9 cellular contexts compared by ENCODE assay signal in the genomic region with DNA sequence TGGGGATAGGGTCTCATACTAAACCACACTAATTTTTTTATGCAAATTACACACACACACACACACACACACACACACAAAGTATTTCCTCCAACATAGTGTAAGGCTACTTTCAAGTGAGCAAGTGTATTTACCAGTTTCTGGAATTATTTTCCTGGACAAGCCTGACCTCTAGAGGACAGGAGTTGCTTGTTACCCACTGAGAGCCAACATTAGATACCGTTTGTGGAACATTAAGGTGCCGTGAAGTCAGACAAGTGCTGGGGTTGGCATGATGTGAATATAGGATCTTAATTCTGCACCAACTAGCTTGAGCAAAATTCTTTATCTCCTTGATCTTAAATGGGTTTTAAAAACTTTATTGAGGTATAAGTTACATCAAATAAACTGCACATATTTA. TPM values are rescaled to one million over a fixed set of nuclear protein-coding genes. Genes with fewer than 3 reads are reported as not detected.
A peak's percentile ranks its signal among the peaks of the same experiment; 100 is the strongest.
DNase-seq lines count a peak whose midpoint lies in the region; ATAC-seq and TF ChIP-seq lines count a peak whose summit lies in the region.
"Had no signal": no experiment of that assay in that cellular context is flagged by ENCODE, and none has a peak within 500 bp of the region (broad histone marks: within the 10 kb centered on the region; RNA-seq: fewer than 3 reads in every experiment).

No MANE protein-coding gene starts in this region.

- no peaks in the 10 kb centered on the region for H3K9me3 Mint-ChIP-seq in HFFc6
- H3K9me3 Mint-ChIP-seq: CD4-positive, CD25-positive, alpha-beta regulatory T cell had no signal

- no peak for ATAC-seq in GM18498 (IDR thresholded peaks at IDR 0.05; ENCODE audit: unreplicated experiment)

- peak; percentile 81 to 85 for TF ChIP-seq RAD21 in liver (IDR thresholded peaks at IDR 0.05)

- no peak overlapping the region for H3K9ac ChIP-seq in liver (ENCODE audit: low read depth in 1 of 2, low read length in 2 of 2)

- 2% methylated on average over 2 of the region's 2 CpGs for WGBS in liver

- in situ Hi-C loops in astrocyte of the spinal cord (cut with HindIII; ENCODE audit: low sequenced_read_pairs) = no loop called here

- no peaks in the 10 kb centered on the region for H3K36me3 Mint-ChIP-seq in HFFc6 (ENCODE audit: low read depth)
- H3K36me3 Mint-ChIP-seq: CD4-positive, CD25-positive, alpha-beta regulatory T cell had no signal

- H3K9me3 ChIP-seq in liver (ENCODE audit: control insufficient read depth in 4 of 4, low read length in 3 of 4) = no peaks in the 10 kb centered on the region

- no peak overlapping the region for H3K4me3 ChIP-seq in astrocyte of the spinal cord (ENCODE audit: low read depth, low read length)
- H3K4me3 ChIP-seq in liver (ENCODE audit: low read depth in 1 of 3, low read length in 3 of 3) = no peak overlapping the region

- H3K27ac ChIP-seq in liver (ENCODE audit: low read depth in 1 of 2, low read length in 2 of 2) = no peak overlapping the region

- H3K4me3 Mint-ChIP-seq in HFFc6 = no peak overlapping the region
- H3K4me3 Mint-ChIP-seq: CD4-positive, CD25-positive, alpha-beta regulatory T cell had no signal

- no peaks in the 10 kb centered on the region; the same call in 1 of the 2 replicates for H3K27me3 Mint-ChIP-seq in HFFc6 (ENCODE audit: insufficient read depth)

- H3K27ac Mint-ChIP-seq in HFFc6 = no peak overlapping the region; the same call in 1 of the 2 replicates
- H3K27ac Mint-ChIP-seq: CD4-positive, CD25-positive, alpha-beta regulatory T cell had no signal

- H3K36me3 ChIP-seq in liver (ENCODE audit: control insufficient read depth in 4 of 4, insufficient read depth in 3 of 4, low read depth in 1 of 4, low read length in 3 of 4) = no peaks in the 10 kb centered on the region

- TF ChIP-seq CTCF in HFFc6 (IDR thresholded peaks at IDR 0.05) (peak; percentile 82), astrocyte of the spinal cord (IDR thresholded peaks at IDR 0.05; ENCODE audit: low read depth, low read length) (peak; percentile 67), liver (IDR thresholded peaks at IDR 0.05; ENCODE audit: low read depth, low read length, missing input control) (peak; percentile 63)

- no peaks in the 10 kb centered on the region for H3K4me1 ChIP-seq in liver (ENCODE audit: control insufficient read depth in 4 of 4, insufficient read depth in 4 of 4, low read length in 3 of 4)

- DNase-seq in NCI-H2081 (lab: John Stamatoyannopoulos, UW) = peak; percentile 53 to 66
- no peak for DNase-seq in NCI-H2081 treated with DMSO at 0.1 percent for 48 hours (lab: John Stamatoyannopoulos, UW)
- peak; percentile 72 for DNase-seq in HFFc6
- peak; percentile 75 for DNase-seq in NCI-H2227 treated with DMSO at 0.1 percent for 48 hours (lab: John Stamatoyannopoulos, UW)
- DNase-seq in astrocyte of the spinal cord (ENCODE audit: low read depth, low spot score) = peak; percentile 72
- DNase-seq in cerebellum (ENCODE audit: low spot score) = no peak

- peaks cover 63% of the 10 kb centered on the region for H3K4me1 Mint-ChIP-seq in HFFc6 (ENCODE audit: low read depth)
- H3K4me1 Mint-ChIP-seq: CD4-positive, CD25-positive, alpha-beta regulatory T cell had no signal

- H3K27me3 ChIP-seq in liver (ENCODE audit: control insufficient read depth in 4 of 4, insufficient read depth in 4 of 4, low read length in 3 of 4) = no peaks in the 10 kb centered on the region

TF ChIP-seq in liver, 16 proteins besides CTCF, POLR2A, EP300 and RAD21:
- TF ChIP-seq TAF1 (conservative IDR thresholded peaks at IDR 0.05) (no peak), FOXA1 (IDR thresholded peaks at IDR 0.05) (no peak), HNF4G (IDR thresholded peaks at IDR 0.05) (no peak), RXRA (IDR thresholded peaks at IDR 0.05) (no peak)
- TF ChIP-seq, protein P1, sequence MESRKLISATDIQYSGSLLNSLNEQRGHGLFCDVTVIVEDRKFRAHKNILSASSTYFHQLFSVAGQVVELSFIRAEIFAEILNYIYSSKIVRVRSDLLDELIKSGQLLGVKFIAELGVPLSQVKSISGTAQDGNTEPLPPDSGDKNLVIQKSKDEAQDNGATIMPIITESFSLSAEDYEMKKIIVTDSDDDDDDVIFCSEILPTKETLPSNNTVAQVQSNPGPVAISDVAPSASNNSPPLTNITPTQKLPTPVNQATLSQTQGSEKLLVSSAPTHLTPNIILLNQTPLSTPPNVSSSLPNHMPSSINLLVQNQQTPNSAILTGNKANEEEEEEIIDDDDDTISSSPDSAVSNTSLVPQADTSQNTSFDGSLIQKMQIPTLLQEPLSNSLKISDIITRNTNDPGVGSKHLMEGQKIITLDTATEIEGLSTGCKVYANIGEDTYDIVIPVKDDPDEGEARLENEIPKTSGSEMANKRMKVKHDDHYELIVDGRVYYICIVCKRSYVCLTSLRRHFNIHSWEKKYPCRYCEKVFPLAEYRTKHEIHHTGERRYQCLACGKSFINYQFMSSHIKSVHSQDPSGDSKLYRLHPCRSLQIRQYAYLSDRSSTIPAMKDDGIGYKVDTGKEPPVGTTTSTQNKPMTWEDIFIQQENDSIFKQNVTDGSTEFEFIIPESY (IDR thresholded peaks at IDR 0.05) = no peak
- TF ChIP-seq, protein P2, sequence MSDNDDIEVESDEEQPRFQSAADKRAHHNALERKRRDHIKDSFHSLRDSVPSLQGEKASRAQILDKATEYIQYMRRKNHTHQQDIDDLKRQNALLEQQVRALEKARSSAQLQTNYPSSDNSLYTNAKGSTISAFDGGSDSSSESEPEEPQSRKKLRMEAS (IDR thresholded peaks at IDR 0.05) = no peak
- TF ChIP-seq, protein P3, sequence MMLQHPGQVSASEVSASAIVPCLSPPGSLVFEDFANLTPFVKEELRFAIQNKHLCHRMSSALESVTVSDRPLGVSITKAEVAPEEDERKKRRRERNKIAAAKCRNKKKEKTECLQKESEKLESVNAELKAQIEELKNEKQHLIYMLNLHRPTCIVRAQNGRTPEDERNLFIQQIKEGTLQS (IDR thresholded peaks at IDR 0.05) = no peak

RNA-seq across cellular contexts. Expression of a gene that starts 39.3 kb away (rescaled TPM):
- 10 to 100 TPM; 30.9 to 91.5 (median 36.1) TPM for total RNA-seq in HFFc6 (2021; fragmentation: NEBNext Ultra II Directional; extraction: Animal tissue kit (Norgen Biotek cat#: 25700))
- total RNA-seq in liver = 1 to 10 TPM in 1 of 2 donors, not detected in 1; 1.7 TPM
- under 1 TPM in 1 of 2 donors, not detected in 1; 0.02 TPM for polyA plus RNA-seq in liver
- not detected for total RNA-seq in cerebellum
- total RNA-seq: CD4-positive, CD25-positive, alpha-beta regulatory T cell had no signal
- polyA plus RNA-seq: CD4-positive, CD25-positive, alpha-beta regulatory T cell had no signal

RNA-seq across cellular contexts. Expression of a gene that starts 59.6 kb away (rescaled TPM):
- total RNA-seq in HFFc6 (2021; fragmentation: NEBNext Ultra II Directional; extraction: Animal tissue kit (Norgen Biotek cat#: 25700)) = 1 to 10 TPM; 1.3 to 5.0 (median 1.8) TPM
- 1 to 10 TPM in 1 of 2 donors, not detected in 1; 4.6 TPM for total RNA-seq in liver
- not detected for polyA plus RNA-seq in liver
- not detected for total RNA-seq in cerebellum
- total RNA-seq: CD4-positive, CD25-positive, alpha-beta regulatory T cell had no signal
- polyA plus RNA-seq: CD4-positive, CD25-positive, alpha-beta regulatory T cell had no signal

Comparison
In these comparisons a context has a peak if more than half of its experiments do, and no peak if none do; other contexts are left out.
1. DNase-seq: peak in NCI-H2081 (2 of 2), HFFc6 (single experiment), NCI-H2227 treated with DMSO at 0.1 percent for 48 hours (single experiment) and astrocyte of the spinal cord (single experiment); none in NCI-H2081 treated with DMSO at 0.1 percent for 48 hours (single experiment) and cerebellum (single experiment).
2. RNA of a gene that starts 39.3 kb away (total RNA-seq): 30.9 to 91.5 TPM in HFFc6; 1.7 TPM in liver and not detected in cerebellum (single experiment); every median in the first group is over 10 times any median in the second.
3. Peak in every context shown above with its lines, with median percentiles within 50 percentile points of each other: CTCF ChIP-seq.